40 cellular contexts compared by ENCODE assay signal in genomic region chr11:40958707-40959106, GRCh38.
"Had no signal": no experiment of that assay in that cellular context is flagged by ENCODE, and none has a peak within 500 bp of the region (broad histone marks: within the 10 kb centered on the region; RNA-seq: fewer than 3 reads in every experiment).

No MANE protein-coding gene starts in this region.

- H3K4me1 ChIP-seq: adrenal gland, ascending aorta, body of pancreas, breast epithelium had no signal

- H3K36me3 Mint-ChIP-seq: activated naive CD4-positive, alpha-beta T cell treated with anti-CD3 and anti-CD28 coated beads, Interleukin-2, amount 10 ng/mL, durations not matched to agents 7 days and 5 days; activated naive CD4-positive, alpha-beta T cell treated with anti-CD3 and anti-CD28 coated beads, Interleukin-2, amount 50 U/mL, for 24 hours; activated naive CD4-positive, alpha-beta T cell treated with anti-CD3 and anti-CD28 coated beads, Interleukin-2, amount 50 U/mL, for 72 hours; activated naive CD8-positive, alpha-beta T cell; activated naive CD8-positive, alpha-beta T cell treated with anti-CD3 and anti-CD28 coated beads for 36 hours; activated naive CD8-positive, alpha-beta T cell treated with anti-CD3 and anti-CD28 coated beads, Interleukin-2, amount 10 ng/mL, durations not matched to agents 7 days and 5 days; brain had no signal

- H3K9me3 ChIP-seq: adrenal gland, ascending aorta, body of pancreas, breast epithelium had no signal

- H3K4me3 Mint-ChIP-seq: activated naive CD4-positive, alpha-beta T cell treated with anti-CD3 and anti-CD28 coated beads for 36 hours; activated naive CD4-positive, alpha-beta T cell treated with anti-CD3 and anti-CD28 coated beads, Interleukin-2, amount 10 ng/mL, durations not matched to agents 7 days and 5 days; activated naive CD4-positive, alpha-beta T cell treated with anti-CD3 and anti-CD28 coated beads, Interleukin-2, amount 50 U/mL, for 24 hours; activated naive CD8-positive, alpha-beta T cell; activated naive CD8-positive, alpha-beta T cell treated with anti-CD3 and anti-CD28 coated beads for 36 hours; activated naive CD8-positive, alpha-beta T cell treated with anti-CD3 and anti-CD28 coated beads, Interleukin-2, amount 10 ng/mL, durations not matched to agents 7 days and 5 days; activated naive CD8-positive, alpha-beta T cell treated with anti-CD3 and anti-CD28 coated beads, Interleukin-2, amount 50 U/mL, for 24 hours; activated T-cell treated with anti-CD3 and anti-CD28 coated beads, Interleukin-2, amount 50 U/mL, for 24 hours; activated T-cell treated with anti-CD3 and anti-CD28 coated beads, Interleukin-2, amount 50 U/mL, for 4 hours; activated T-cell treated with anti-CD3 and anti-CD28 coated beads, Interleukin-2, amount 50 U/mL, for 72 hours; activated T-helper 1 cell treated with anti-CD3 and anti-CD28 coated beads, Interleukin-12 subunit alpha, Interleukin-12 subunit beta, Interleukin-2, Interleukin-4 antibody, amounts not matched to agents 30 ng/mL and 10 ng/mL and 1 ng/mL, durations not matched to agents 14 hours and 24 hours and 36 hours; activated T-helper 17 cell treated with anti-CD3 and anti-CD28 coated beads, Interleukin-2, amount 50 U/mL, for 72 hours; brain; central memory CD8-positive, alpha-beta T cell had no signal

- FAIRE-seq: astrocyte had no signal

- H3K36me3 ChIP-seq: adrenal gland, ascending aorta, brain microvascular endothelial cell, breast epithelium, cardiac muscle cell had no signal

- H3K27ac Mint-ChIP-seq: activated naive CD4-positive, alpha-beta T cell treated with anti-CD3 and anti-CD28 coated beads for 36 hours; activated naive CD4-positive, alpha-beta T cell treated with anti-CD3 and anti-CD28 coated beads, Interleukin-2, amount 10 ng/mL, durations not matched to agents 7 days and 5 days; activated naive CD4-positive, alpha-beta T cell treated with anti-CD3 and anti-CD28 coated beads, Interleukin-2, amount 50 U/mL, for 24 hours; activated naive CD4-positive, alpha-beta T cell treated with anti-CD3 and anti-CD28 coated beads, Interleukin-2, amount 50 U/mL, for 72 hours; activated naive CD8-positive, alpha-beta T cell; activated naive CD8-positive, alpha-beta T cell treated with anti-CD3 and anti-CD28 coated beads for 36 hours; activated naive CD8-positive, alpha-beta T cell treated with anti-CD3 and anti-CD28 coated beads, Interleukin-2, amount 10 ng/mL, durations not matched to agents 7 days and 5 days; activated naive CD8-positive, alpha-beta T cell treated with anti-CD3 and anti-CD28 coated beads, Interleukin-2, amount 50 U/mL, for 24 hours; activated T-cell treated with anti-CD3 and anti-CD28 coated beads, Interleukin-2, amount 50 U/mL, for 24 hours; activated T-cell treated with anti-CD3 and anti-CD28 coated beads, Interleukin-2, amount 50 U/mL, for 72 hours; activated T-helper 1 cell treated with anti-CD3 and anti-CD28 coated beads, Interleukin-12 subunit alpha, Interleukin-12 subunit beta, Interleukin-2, Interleukin-4 antibody, amounts not matched to agents 30 ng/mL and 10 ng/mL and 1 ng/mL, durations not matched to agents 14 hours and 24 hours and 36 hours; activated T-helper 17 cell treated with anti-CD3 and anti-CD28 coated beads, Interleukin-2, amount 50 U/mL, for 72 hours; activated T-helper 2 cell treated with anti-CD3 and anti-CD28 coated beads, Interferon-gamma antibody, Interleukin-2, Interleukin-4, amounts not matched to agents 10 μg/mL and 5 μg/mL and 100 μg/mL, durations not matched to agents 14 hours and 24 hours and 36 hours; brain had no signal

- H3K4me3 ChIP-seq: adrenal gland, ascending aorta, body of pancreas, breast epithelium, cardiac muscle cell had no signal

- DNase-seq: activated effector memory CD4-positive, alpha-beta T cell treated with anti-CD3 and anti-CD28 coated beads, Interleukin-2, amount 50 U/mL, for 16 hours; activated effector memory CD4-positive, alpha-beta T cell treated with Interleukin-2 at 50 U/mL for 16 hours; activated gamma-delta T cell; activated gamma-delta T cell treated with Interleukin-2 at 50 U/mL for 16 hours; activated naive CD4-positive, alpha-beta T cell; activated naive CD4-positive, alpha-beta T cell treated with anti-CD3 and anti-CD28 coated beads for 36 hours; activated naive CD4-positive, alpha-beta T cell treated with anti-CD3 and anti-CD28 coated beads, Interleukin-2, amount 10 ng/mL, durations not matched to agents 7 days and 5 days; activated naive CD4-positive, alpha-beta T cell treated with anti-CD3 and anti-CD28 coated beads, Interleukin-2, amount 50 U/mL, for 16 hours; activated naive CD4-positive, alpha-beta T cell treated with Interleukin-2 at 50 U/mL for 16 hours; activated naive CD8-positive, alpha-beta T cell treated with anti-CD3 and anti-CD28 coated beads for 36 hours; activated naive CD8-positive, alpha-beta T cell treated with anti-CD3 and anti-CD28 coated beads, Interleukin-2, amount 10 ng/mL, durations not matched to agents 7 days and 5 days; activated naive CD8-positive, alpha-beta T cell treated with anti-CD3 and anti-CD28 coated beads, Interleukin-2, amount 50 U/mL, for 24 hours; activated T-cell treated with anti-CD3 and anti-CD28 coated beads for 4 hours; activated T-cell treated with anti-CD3 and anti-CD28 coated beads, Interleukin-2, amount 50 U/mL, for 1 hour; activated T-cell treated with anti-CD3 and anti-CD28 coated beads, Interleukin-2, amount 50 U/mL, for 24 hours; activated T-cell treated with anti-CD3 and anti-CD28 coated beads, Interleukin-2, amount 50 U/mL, for 4 hours; activated T-cell treated with anti-CD3 and anti-CD28 coated beads, Interleukin-2, amount 50 U/mL, for 48 hours; activated T-cell treated with anti-CD3 and anti-CD28 coated beads, Interleukin-2, amount 50 U/mL, for 72 hours; adrenal gland; amniotic stem cell; amygdala; anterior cingulate cortex; aorta; body of pancreas; brain microvascular endothelial cell; caudate nucleus; central memory CD4-positive, alpha-beta T cell; cerebellar nuclear complex had no signal

- H3K27me3 Mint-ChIP-seq: activated naive CD4-positive, alpha-beta T cell treated with anti-CD3 and anti-CD28 coated beads, Interleukin-2, amount 10 ng/mL, durations not matched to agents 7 days and 5 days; activated naive CD4-positive, alpha-beta T cell treated with anti-CD3 and anti-CD28 coated beads, Interleukin-2, amount 50 U/mL, for 24 hours; activated naive CD8-positive, alpha-beta T cell; activated naive CD8-positive, alpha-beta T cell treated with anti-CD3 and anti-CD28 coated beads for 36 hours; activated naive CD8-positive, alpha-beta T cell treated with anti-CD3 and anti-CD28 coated beads, Interleukin-2, amount 10 ng/mL, durations not matched to agents 7 days and 5 days; activated naive CD8-positive, alpha-beta T cell treated with anti-CD3 and anti-CD28 coated beads, Interleukin-2, amount 50 U/mL, for 24 hours; activated T-cell treated with anti-CD3 and anti-CD28 coated beads, Interleukin-2, amount 50 U/mL, for 24 hours; activated T-helper 17 cell treated with anti-CD3 and anti-CD28 coated beads, Interleukin-2, amount 50 U/mL, for 72 hours; central memory CD8-positive, alpha-beta T cell had no signal

- H3K27ac ChIP-seq: adrenal gland, ascending aorta, body of pancreas, brain microvascular endothelial cell, breast epithelium, cardiac muscle cell had no signal

- ATAC-seq: activated naive CD4-positive, alpha-beta T cell treated with anti-CD3 and anti-CD28 coated beads, Interleukin-2, amount 50 U/mL, for 72 hours; activated naive CD8-positive, alpha-beta T cell treated with anti-CD3 and anti-CD28 coated beads, Interleukin-2, amount 50 U/mL, for 24 hours; activated T-cell treated with anti-CD3 and anti-CD28 coated beads, Interleukin-2, amount 50 U/mL, for 4 hours; activated T-cell treated with anti-CD3 and anti-CD28 coated beads, Interleukin-2, amount 50 U/mL, for 72 hours; activated T-helper 17 cell treated with anti-CD3 and anti-CD28 coated beads, Interleukin-2, amount 50 U/mL, for 72 hours; body of pancreas had no signal

- H3K9me3 Mint-ChIP-seq: activated naive CD8-positive, alpha-beta T cell treated with anti-CD3 and anti-CD28 coated beads for 36 hours; brain had no signal

- H3K4me1 Mint-ChIP-seq: activated naive CD4-positive, alpha-beta T cell treated with anti-CD3 and anti-CD28 coated beads, Interleukin-2, amount 10 ng/mL, durations not matched to agents 7 days and 5 days; activated naive CD4-positive, alpha-beta T cell treated with anti-CD3 and anti-CD28 coated beads, Interleukin-2, amount 50 U/mL, for 24 hours; activated naive CD8-positive, alpha-beta T cell treated with anti-CD3 and anti-CD28 coated beads for 36 hours; activated naive CD8-positive, alpha-beta T cell treated with anti-CD3 and anti-CD28 coated beads, Interleukin-2, amount 10 ng/mL, durations not matched to agents 7 days and 5 days; activated naive CD8-positive, alpha-beta T cell treated with anti-CD3 and anti-CD28 coated beads, Interleukin-2, amount 50 U/mL, for 24 hours; activated T-helper 17 cell treated with anti-CD3 and anti-CD28 coated beads, Interleukin-2, amount 50 U/mL, for 72 hours; brain; central memory CD8-positive, alpha-beta T cell had no signal

- H3K27me3 ChIP-seq: adrenal gland, ascending aorta, body of pancreas, brain microvascular endothelial cell, breast epithelium, cardiac muscle cell had no signal
